Comparison of ENCODE assay signal across 1 cellular context in genomic region chr20:47354710-47355488, GRCh38.
A peak's percentile ranks its signal among the peaks of the same experiment; 100 is the strongest.
TF ChIP-seq lines count a peak whose summit lies in the region.

No MANE protein-coding gene starts in this region.

TF ChIP-seq in HepG2, 621 proteins besides CTCF, POLR2A, EP300 and RAD21 (continued from another document and continues in another):
- TF ChIP-seq, protein P1, sequence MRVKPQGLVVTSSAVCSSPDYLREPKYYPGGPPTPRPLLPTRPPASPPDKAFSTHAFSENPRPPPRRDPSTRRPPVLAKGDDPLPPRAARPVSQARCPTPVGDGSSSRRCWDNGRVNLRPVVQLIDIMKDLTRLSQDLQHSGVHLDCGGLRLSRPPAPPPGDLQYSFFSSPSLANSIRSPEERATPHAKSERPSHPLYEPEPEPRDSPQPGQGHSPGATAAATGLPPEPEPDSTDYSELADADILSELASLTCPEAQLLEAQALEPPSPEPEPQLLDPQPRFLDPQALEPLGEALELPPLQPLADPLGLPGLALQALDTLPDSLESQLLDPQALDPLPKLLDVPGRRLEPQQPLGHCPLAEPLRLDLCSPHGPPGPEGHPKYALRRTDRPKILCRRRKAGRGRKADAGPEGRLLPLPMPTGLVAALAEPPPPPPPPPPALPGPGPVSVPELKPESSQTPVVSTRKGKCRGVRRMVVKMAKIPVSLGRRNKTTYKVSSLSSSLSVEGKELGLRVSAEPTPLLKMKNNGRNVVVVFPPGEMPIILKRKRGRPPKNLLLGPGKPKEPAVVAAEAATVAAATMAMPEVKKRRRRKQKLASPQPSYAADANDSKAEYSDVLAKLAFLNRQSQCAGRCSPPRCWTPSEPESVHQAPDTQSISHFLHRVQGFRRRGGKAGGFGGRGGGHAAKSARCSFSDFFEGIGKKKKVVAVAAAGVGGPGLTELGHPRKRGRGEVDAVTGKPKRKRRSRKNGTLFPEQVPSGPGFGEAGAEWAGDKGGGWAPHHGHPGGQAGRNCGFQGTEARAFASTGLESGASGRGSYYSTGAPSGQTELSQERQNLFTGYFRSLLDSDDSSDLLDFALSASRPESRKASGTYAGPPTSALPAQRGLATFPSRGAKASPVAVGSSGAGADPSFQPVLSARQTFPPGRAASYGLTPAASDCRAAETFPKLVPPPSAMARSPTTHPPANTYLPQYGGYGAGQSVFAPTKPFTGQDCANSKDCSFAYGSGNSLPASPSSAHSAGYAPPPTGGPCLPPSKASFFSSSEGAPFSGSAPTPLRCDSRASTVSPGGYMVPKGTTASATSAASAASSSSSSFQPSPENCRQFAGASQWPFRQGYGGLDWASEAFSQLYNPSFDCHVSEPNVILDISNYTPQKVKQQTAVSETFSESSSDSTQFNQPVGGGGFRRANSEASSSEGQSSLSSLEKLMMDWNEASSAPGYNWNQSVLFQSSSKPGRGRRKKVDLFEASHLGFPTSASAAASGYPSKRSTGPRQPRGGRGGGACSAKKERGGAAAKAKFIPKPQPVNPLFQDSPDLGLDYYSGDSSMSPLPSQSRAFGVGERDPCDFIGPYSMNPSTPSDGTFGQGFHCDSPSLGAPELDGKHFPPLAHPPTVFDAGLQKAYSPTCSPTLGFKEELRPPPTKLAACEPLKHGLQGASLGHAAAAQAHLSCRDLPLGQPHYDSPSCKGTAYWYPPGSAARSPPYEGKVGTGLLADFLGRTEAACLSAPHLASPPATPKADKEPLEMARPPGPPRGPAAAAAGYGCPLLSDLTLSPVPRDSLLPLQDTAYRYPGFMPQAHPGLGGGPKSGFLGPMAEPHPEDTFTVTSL (CRISPR knock-in tag; IDR thresholded peaks at IDR 0.05; ENCODE audit: borderline replicate concordance): peak; percentile 7; the same call in 1 of the 2 replicates
- TF ChIP-seq ATAD3A (CRISPR knock-in tag; IDR thresholded peaks at IDR 0.05): no peak
- no peak for TF ChIP-seq TFDP2 (CRISPR knock-in tag; IDR thresholded peaks at IDR 0.05)
- no peak for TF ChIP-seq SMARCE1 (IDR thresholded peaks at IDR 0.05; ENCODE audit: borderline replicate concordance)
- 0 out of 2 replicates have a peak, but pooled peaks have one; percentile 48 for TF ChIP-seq KDM4B (CRISPR knock-in tag; IDR thresholded peaks at IDR 0.05)
- TF ChIP-seq ZNF678 (CRISPR knock-in tag; IDR thresholded peaks at IDR 0.05): no peak
- TF ChIP-seq, protein P2, sequence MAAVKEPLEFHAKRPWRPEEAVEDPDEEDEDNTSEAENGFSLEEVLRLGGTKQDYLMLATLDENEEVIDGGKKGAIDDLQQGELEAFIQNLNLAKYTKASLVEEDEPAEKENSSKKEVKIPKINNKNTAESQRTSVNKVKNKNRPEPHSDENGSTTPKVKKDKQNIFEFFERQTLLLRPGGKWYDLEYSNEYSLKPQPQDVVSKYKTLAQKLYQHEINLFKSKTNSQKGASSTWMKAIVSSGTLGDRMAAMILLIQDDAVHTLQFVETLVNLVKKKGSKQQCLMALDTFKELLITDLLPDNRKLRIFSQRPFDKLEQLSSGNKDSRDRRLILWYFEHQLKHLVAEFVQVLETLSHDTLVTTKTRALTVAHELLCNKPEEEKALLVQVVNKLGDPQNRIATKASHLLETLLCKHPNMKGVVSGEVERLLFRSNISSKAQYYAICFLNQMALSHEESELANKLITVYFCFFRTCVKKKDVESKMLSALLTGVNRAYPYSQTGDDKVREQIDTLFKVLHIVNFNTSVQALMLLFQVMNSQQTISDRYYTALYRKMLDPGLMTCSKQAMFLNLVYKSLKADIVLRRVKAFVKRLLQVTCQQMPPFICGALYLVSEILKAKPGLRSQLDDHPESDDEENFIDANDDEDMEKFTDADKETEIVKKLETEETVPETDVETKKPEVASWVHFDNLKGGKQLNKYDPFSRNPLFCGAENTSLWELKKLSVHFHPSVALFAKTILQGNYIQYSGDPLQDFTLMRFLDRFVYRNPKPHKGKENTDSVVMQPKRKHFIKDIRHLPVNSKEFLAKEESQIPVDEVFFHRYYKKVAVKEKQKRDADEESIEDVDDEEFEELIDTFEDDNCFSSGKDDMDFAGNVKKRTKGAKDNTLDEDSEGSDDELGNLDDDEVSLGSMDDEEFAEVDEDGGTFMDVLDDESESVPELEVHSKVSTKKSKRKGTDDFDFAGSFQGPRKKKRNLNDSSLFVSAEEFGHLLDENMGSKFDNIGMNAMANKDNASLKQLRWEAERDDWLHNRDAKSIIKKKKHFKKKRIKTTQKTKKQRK (IDR thresholded peaks at IDR 0.05; ENCODE audit: low read length): no peak
- TF ChIP-seq ZIK1 (CRISPR knock-in tag; IDR thresholded peaks at IDR 0.05; ENCODE audit: borderline replicate concordance, low read depth): no peak
- TF ChIP-seq ARHGAP35 (CRISPR knock-in tag; IDR thresholded peaks at IDR 0.05; ENCODE audit: borderline replicate concordance): no peak
- TF ChIP-seq ZNF296 (CRISPR knock-in tag; conservative IDR thresholded peaks at IDR 0.05): no peak
- no peak for TF ChIP-seq ZNF225 (CRISPR knock-in tag; IDR thresholded peaks at IDR 0.05)
- no peak for TF ChIP-seq KDM6A (CRISPR knock-in tag; IDR thresholded peaks at IDR 0.05; ENCODE audit: low read depth)
- no peak for TF ChIP-seq TMF1 (CRISPR knock-in tag; IDR thresholded peaks at IDR 0.05; ENCODE audit: low read depth)
- 0 out of 2 replicates have a peak, but pooled peaks have one; percentile 44 for TF ChIP-seq ZFP37 (CRISPR knock-in tag; IDR thresholded peaks at IDR 0.05; ENCODE audit: borderline replicate concordance)
- TF ChIP-seq ZNF570 (CRISPR knock-in tag; IDR thresholded peaks at IDR 0.05; ENCODE audit: borderline replicate concordance): no peak
- TF ChIP-seq, protein P3, sequence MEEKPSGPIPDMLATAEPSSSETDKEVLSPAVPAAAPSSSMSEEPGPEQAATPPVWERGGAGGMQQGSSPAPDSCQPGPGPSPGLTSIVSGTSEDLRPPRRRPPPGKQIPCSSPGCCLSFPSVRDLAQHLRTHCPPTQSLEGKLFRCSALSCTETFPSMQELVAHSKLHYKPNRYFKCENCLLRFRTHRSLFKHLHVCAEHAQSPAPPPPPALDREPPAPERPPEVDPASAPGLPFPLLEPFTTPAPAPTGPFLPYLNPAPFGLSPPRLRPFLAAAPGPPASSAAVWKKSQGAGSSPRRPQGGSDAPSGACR (CRISPR knock-in tag; IDR thresholded peaks at IDR 0.05): peak; percentile 80
- 0 out of 2 replicates have a peak, but pooled peaks have one; percentile 71 for TF ChIP-seq GTF3A (CRISPR knock-in tag; conservative IDR thresholded peaks at IDR 0.05)
- no peak for TF ChIP-seq SMYD3 (CRISPR knock-in tag; IDR thresholded peaks at IDR 0.05)
- no peak for TF ChIP-seq ZNF597 (CRISPR knock-in tag; IDR thresholded peaks at IDR 0.05)
- no peak; the same call in 1 of the 2 replicates for TF ChIP-seq ZNF652 (CRISPR knock-in tag; IDR thresholded peaks at IDR 0.05; ENCODE audit: borderline replicate concordance, low read depth)
- no peak for TF ChIP-seq DDIT3 (CRISPR knock-in tag; IDR thresholded peaks at IDR 0.05)
- TF ChIP-seq ZNF557 (CRISPR knock-in tag; IDR thresholded peaks at IDR 0.05): no peak; the same call in 1 of the 2 replicates
- TF ChIP-seq ZNF547 (CRISPR knock-in tag; IDR thresholded peaks at IDR 0.05): no peak
- no peak for TF ChIP-seq ZNF883 (CRISPR knock-in tag; IDR thresholded peaks at IDR 0.05; ENCODE audit: not compliant biosample characterization)
- no peak for TF ChIP-seq RFX5 (IDR thresholded peaks at IDR 0.05; ENCODE audit: low read depth, low read length)
- TF ChIP-seq AGO1 (IDR thresholded peaks at IDR 0.05; ENCODE audit: low read depth, low read length, poor library complexity, severe bottlenecking): no peak
- peak; percentile 37; the same call in 1 of the 2 replicates for TF ChIP-seq ZNF777 (CRISPR knock-in tag; IDR thresholded peaks at IDR 0.05)
- TF ChIP-seq NKX3-1 (CRISPR knock-in tag; IDR thresholded peaks at IDR 0.05): no peak; the same call in 1 of the 2 replicates
- peak; percentile 53; the same call in 1 of the 2 replicates for TF ChIP-seq ZNF101 (CRISPR knock-in tag; IDR thresholded peaks at IDR 0.05; ENCODE audit: borderline replicate concordance, low read depth)
- no peak for TF ChIP-seq CERS6 (CRISPR knock-in tag; IDR thresholded peaks at IDR 0.05)
- TF ChIP-seq ZNF567 (CRISPR knock-in tag; IDR thresholded peaks at IDR 0.05; ENCODE audit: borderline replicate concordance): no peak
- TF ChIP-seq, protein P4, sequence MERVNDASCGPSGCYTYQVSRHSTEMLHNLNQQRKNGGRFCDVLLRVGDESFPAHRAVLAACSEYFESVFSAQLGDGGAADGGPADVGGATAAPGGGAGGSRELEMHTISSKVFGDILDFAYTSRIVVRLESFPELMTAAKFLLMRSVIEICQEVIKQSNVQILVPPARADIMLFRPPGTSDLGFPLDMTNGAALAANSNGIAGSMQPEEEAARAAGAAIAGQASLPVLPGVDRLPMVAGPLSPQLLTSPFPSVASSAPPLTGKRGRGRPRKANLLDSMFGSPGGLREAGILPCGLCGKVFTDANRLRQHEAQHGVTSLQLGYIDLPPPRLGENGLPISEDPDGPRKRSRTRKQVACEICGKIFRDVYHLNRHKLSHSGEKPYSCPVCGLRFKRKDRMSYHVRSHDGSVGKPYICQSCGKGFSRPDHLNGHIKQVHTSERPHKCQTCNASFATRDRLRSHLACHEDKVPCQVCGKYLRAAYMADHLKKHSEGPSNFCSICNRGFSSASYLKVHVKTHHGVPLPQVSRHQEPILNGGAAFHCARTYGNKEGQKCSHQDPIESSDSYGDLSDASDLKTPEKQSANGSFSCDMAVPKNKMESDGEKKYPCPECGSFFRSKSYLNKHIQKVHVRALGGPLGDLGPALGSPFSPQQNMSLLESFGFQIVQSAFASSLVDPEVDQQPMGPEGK (CRISPR knock-in tag; IDR thresholded peaks at IDR 0.05): peak; percentile 18; the same call in 1 of the 2 replicates
- TF ChIP-seq KLF15 (CRISPR knock-in tag; IDR thresholded peaks at IDR 0.05; ENCODE audit: borderline replicate concordance): no peak
- peak; percentile 68; the same call in 1 of the 2 replicates for TF ChIP-seq ZNF740 (CRISPR knock-in tag; IDR thresholded peaks at IDR 0.05)
- TF ChIP-seq PRPF4 (IDR thresholded peaks at IDR 0.05; ENCODE audit: low read depth, low read length, poor library complexity, severe bottlenecking): no peak
- 0 out of 2 replicates have a peak, but pooled peaks have one; percentile 25 for TF ChIP-seq PHF8 (CRISPR knock-in tag; IDR thresholded peaks at IDR 0.05)
- TF ChIP-seq, protein P5, sequence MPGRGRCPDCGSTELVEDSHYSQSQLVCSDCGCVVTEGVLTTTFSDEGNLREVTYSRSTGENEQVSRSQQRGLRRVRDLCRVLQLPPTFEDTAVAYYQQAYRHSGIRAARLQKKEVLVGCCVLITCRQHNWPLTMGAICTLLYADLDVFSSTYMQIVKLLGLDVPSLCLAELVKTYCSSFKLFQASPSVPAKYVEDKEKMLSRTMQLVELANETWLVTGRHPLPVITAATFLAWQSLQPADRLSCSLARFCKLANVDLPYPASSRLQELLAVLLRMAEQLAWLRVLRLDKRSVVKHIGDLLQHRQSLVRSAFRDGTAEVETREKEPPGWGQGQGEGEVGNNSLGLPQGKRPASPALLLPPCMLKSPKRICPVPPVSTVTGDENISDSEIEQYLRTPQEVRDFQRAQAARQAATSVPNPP (CRISPR knock-in tag; IDR thresholded peaks at IDR 0.05): no peak
- no peak for TF ChIP-seq ZNF367 (CRISPR knock-in tag; IDR thresholded peaks at IDR 0.05; ENCODE audit: borderline replicate concordance)
- TF ChIP-seq CREB1 (IDR thresholded peaks at IDR 0.05): no peak
- peak; percentile 12; the same call in 1 of the 2 replicates for TF ChIP-seq CREB1 (CRISPR knock-in tag; IDR thresholded peaks at IDR 0.05)
- no peak for TF ChIP-seq PRMT3 (CRISPR knock-in tag; IDR thresholded peaks at IDR 0.05; ENCODE audit: borderline replicate concordance, low read depth)
- no peak for TF ChIP-seq MBNL3 (CRISPR knock-in tag; conservative IDR thresholded peaks at IDR 0.05)
- TF ChIP-seq, protein P6, sequence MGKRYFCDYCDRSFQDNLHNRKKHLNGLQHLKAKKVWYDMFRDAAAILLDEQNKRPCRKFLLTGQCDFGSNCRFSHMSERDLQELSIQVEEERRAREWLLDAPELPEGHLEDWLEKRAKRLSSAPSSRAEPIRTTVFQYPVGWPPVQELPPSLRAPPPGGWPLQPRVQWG (CRISPR knock-in tag; IDR thresholded peaks at IDR 0.05; ENCODE audit: borderline replicate concordance, low read depth): no peak
